In the genomic region with DNA sequence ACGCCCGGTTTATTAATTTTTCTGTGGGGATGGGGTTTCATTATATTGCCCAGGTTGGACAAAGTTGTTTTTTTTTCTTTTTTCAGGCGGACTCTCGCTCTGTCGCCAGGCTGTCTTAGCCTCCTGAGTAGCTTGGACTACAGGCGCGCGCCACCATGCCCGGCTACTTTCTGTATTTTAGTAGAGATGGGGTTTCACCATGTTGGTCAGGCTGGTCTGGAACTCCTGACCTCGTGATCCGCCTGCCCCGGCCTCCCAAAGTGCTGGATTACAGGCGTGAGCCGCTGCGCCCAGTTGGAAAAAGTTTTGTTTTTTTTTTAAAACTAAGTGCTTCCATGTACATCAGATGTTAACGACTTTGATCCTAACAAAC, we compare ENCODE assay signal across 8 cellular contexts. TPM values are rescaled to one million over a fixed set of nuclear protein-coding genes. Genes with fewer than 3 reads are reported as not detected.
DNase-seq lines count a peak whose midpoint lies in the region; ATAC-seq and TF ChIP-seq lines count a peak whose summit lies in the region.

No MANE protein-coding gene starts in this region.

- H3K27ac Mint-ChIP-seq in brain (peak overlapping the region; percentile 92 to 99 (median 98)), type B pancreatic cell (peak overlapping the region; percentile 99)

- peaks cover 26% of the 10 kb centered on the region for H3K4me1 Mint-ChIP-seq in activated T-cell treated with anti-CD3 and anti-CD28 coated beads, Interleukin-2, amount 50 U/mL, for 4 hours (ENCODE audit: low read depth)
- peaks cover 46% of the 10 kb centered on the region for H3K4me1 Mint-ChIP-seq in brain
- peaks cover 17% of the 10 kb centered on the region for H3K4me1 Mint-ChIP-seq in type B pancreatic cell (ENCODE audit: unreplicated experiment)

- peaks cover 0 to 8% of the 10 kb centered on the region in 2 donors for H3K36me3 ChIP-seq in lung (ENCODE audit: control insufficient read depth in 2 of 2, insufficient read depth in 2 of 2, low read length in 2 of 2)

- H3K27ac ChIP-seq in lung (ENCODE audit: low read depth in 1 of 2, low read length in 1 of 2) = peak overlapping the region; percentile 95 to 99

- H3K9me3 ChIP-seq in lung (ENCODE audit: control insufficient read depth in 2 of 2, insufficient read depth in 1 of 2, low read length in 1 of 2) = peaks cover 0 to 3% of the 10 kb centered on the region in 2 donors

- no peaks in the 10 kb centered on the region for H3K27me3 ChIP-seq in lung (ENCODE audit: control insufficient read depth, insufficient read depth)

- peak overlapping the region; percentile 87 for H3K4me3 ChIP-seq in lung

- DNase-seq in activated T-cell treated with anti-CD3 and anti-CD28 coated beads, Interleukin-2, amount 50 U/mL, for 4 hours = no peak
- DNase-seq in activated T-cell treated with anti-CD3 and anti-CD28 coated beads for 4 hours (no peak), lung (ENCODE audit: low spot score) (no peak), type B pancreatic cell (ENCODE audit: extremely low spot score, unreplicated experiment) (no peak), NCI-H69 (lab: John Stamatoyannopoulos, UW) (no peak)

- H3K9me3 Mint-ChIP-seq in activated T-cell treated with anti-CD3 and anti-CD28 coated beads, Interleukin-2, amount 50 U/mL, for 4 hours = no peaks in the 10 kb centered on the region
- peaks cover 0 to 12% (median 6%) of the 10 kb centered on the region in 5 experiments for H3K9me3 Mint-ChIP-seq in brain
- H3K9me3 Mint-ChIP-seq in type B pancreatic cell = no peaks in the 10 kb centered on the region

- WGBS in lung, 2 donors = 50 to 52% methylated on average over 16 of the region's 16 CpGs

- no peaks in the 10 kb centered on the region for H3K27me3 Mint-ChIP-seq in activated T-cell treated with anti-CD3 and anti-CD28 coated beads, Interleukin-2, amount 50 U/mL, for 4 hours (ENCODE audit: low read depth)
- peaks cover 19% of the 10 kb centered on the region for H3K27me3 Mint-ChIP-seq in brain
- no peaks in the 10 kb centered on the region for H3K27me3 Mint-ChIP-seq in type B pancreatic cell

- H3K4me1 ChIP-seq in lung (ENCODE audit: control insufficient read depth in 2 of 2, insufficient read depth in 2 of 2, low read length in 2 of 2) = peaks cover 9 to 10% of the 10 kb centered on the region in 2 donors

- no peak for TF ChIP-seq CTCF in brain (conservative IDR thresholded peaks at IDR 0.05)
- no peak for TF ChIP-seq CTCF in lung (IDR thresholded peaks at IDR 0.05; ENCODE audit: control extremely low read depth, extremely low read depth)
- TF ChIP-seq CTCF in type B pancreatic cell (conservative IDR thresholded peaks at IDR 0.05) = no peak

- peak overlapping the region; percentile 94 for H3K4me3 Mint-ChIP-seq in activated T-cell treated with anti-CD3 and anti-CD28 coated beads, Interleukin-2, amount 50 U/mL, for 4 hours
- H3K4me3 Mint-ChIP-seq in brain (peak overlapping the region; percentile 97 to 100 (median 98)), type B pancreatic cell (peak overlapping the region; percentile 100)

- no peak for ATAC-seq in activated T-cell treated with anti-CD3 and anti-CD28 coated beads, Interleukin-2, amount 50 U/mL, for 4 hours
- ATAC-seq in lung (ENCODE audit: insufficient read depth, low FRiP score) = no peak
- ATAC-seq in GM18868 (IDR thresholded peaks at IDR 0.05; ENCODE audit: unreplicated experiment) = no peak
- no peak for ATAC-seq in GM21737 (IDR thresholded peaks at IDR 0.05; ENCODE audit: unreplicated experiment)

- H3K36me3 Mint-ChIP-seq in activated T-cell treated with anti-CD3 and anti-CD28 coated beads, Interleukin-2, amount 50 U/mL, for 4 hours (ENCODE audit: insufficient read depth) = peaks cover 13% of the 10 kb centered on the region
- H3K36me3 Mint-ChIP-seq in brain (peaks cover 42% of the 10 kb centered on the region), type B pancreatic cell (peaks cover 16% of the 10 kb centered on the region)

RNA-seq across cellular contexts. Expression of a gene that starts 0.5 kb away (rescaled TPM):
- 10 to 100 TPM; 32.0 to 38.1 (median 34.8) TPM for total RNA-seq in activated T-cell treated with anti-CD3 and anti-CD28 coated beads, Interleukin-2, amount 50 U/mL, for 4 hours
- polyA plus RNA-seq in brain (ENCODE audit: insufficient read depth, low read depth, low replicate concordance) = 10.6 TPM
- 10 to 100 TPM; 29.9 to 44.5 TPM for total RNA-seq in lung
- 10 to 100 TPM; 18.5 to 23.0 TPM for polyA plus RNA-seq in lung
- total RNA-seq in type B pancreatic cell (ENCODE audit: low replicate concordance) = 24.3 and 31.8 TPM in 2 replicates

RNA-seq across cellular contexts. Expression of a gene that starts 3.8 kb away (rescaled TPM):
- 1 to 10 TPM; 4.9 to 6.4 (median 6.3) TPM for total RNA-seq in activated T-cell treated with anti-CD3 and anti-CD28 coated beads, Interleukin-2, amount 50 U/mL, for 4 hours
- polyA plus RNA-seq in brain (ENCODE audit: insufficient read depth, low read depth, low replicate concordance) (7.3 TPM), lung (1 to 10 TPM; 3.1 to 4.0 TPM)
- total RNA-seq in lung (1 to 10 TPM; 8.4 to 9.7 TPM), type B pancreatic cell (ENCODE audit: low replicate concordance) (9.2 and 14.0 TPM in 2 replicates)

RNA-seq across cellular contexts. Expression of a gene that starts 27.9 kb away (rescaled TPM):
- total RNA-seq in activated T-cell treated with anti-CD3 and anti-CD28 coated beads, Interleukin-2, amount 50 U/mL, for 4 hours = 1 to 10 TPM; 5.4 to 9.4 (median 7.1) TPM
- polyA plus RNA-seq in brain (ENCODE audit: insufficient read depth, low read depth, low replicate concordance) (8.7 TPM), lung (10 to 100 TPM in 1 of 2 donors, 1 to 10 TPM in 1; 4.1 to 12.5 TPM)
- total RNA-seq in lung (10 to 100 TPM; 10.6 to 19.7 TPM), type B pancreatic cell (ENCODE audit: low replicate concordance) (12.6 and 19.0 TPM in 2 replicates)

RNA-seq across cellular contexts. Expression of a gene that starts 34.7 kb away (rescaled TPM):
- 100 to 1,000 TPM; 346 to 393 (median 391) TPM for total RNA-seq in activated T-cell treated with anti-CD3 and anti-CD28 coated beads, Interleukin-2, amount 50 U/mL, for 4 hours
- polyA plus RNA-seq in brain (ENCODE audit: insufficient read depth, low read depth, low replicate concordance) = 821 TPM
- 100 to 1,000 TPM; 128 to 208 TPM for total RNA-seq in lung
- 1,000 to 10,000 TPM in 1 of 2 donors, 100 to 1,000 TPM in 1; 970 to 1,164 TPM for polyA plus RNA-seq in lung
- 345 and 403 TPM in 2 replicates for total RNA-seq in type B pancreatic cell (ENCODE audit: low replicate concordance)

RNA-seq across cellular contexts. Expression of a gene that starts 51.3 kb away (rescaled TPM):
- 1 to 10 TPM; 6.1 to 6.7 (median 6.6) TPM for total RNA-seq in activated T-cell treated with anti-CD3 and anti-CD28 coated beads, Interleukin-2, amount 50 U/mL, for 4 hours
- 4.1 TPM for polyA plus RNA-seq in brain (ENCODE audit: insufficient read depth, low read depth, low replicate concordance)
- 10 to 100 TPM in 1 of 2 donors, 1 to 10 TPM in 1; 4.8 to 10.1 TPM for total RNA-seq in lung
- 1 to 10 TPM; 2.7 to 5.4 TPM for polyA plus RNA-seq in lung
- total RNA-seq in type B pancreatic cell (ENCODE audit: low replicate concordance) = 10.2 and 10.8 TPM in 2 replicates
